ENCODE assay signal across 1 cellular context in genomic region chr3:129490273-129490675, GRCh38.
TF ChIP-seq lines count a peak whose summit lies in the region.

No MANE protein-coding gene starts in this region.

TF ChIP-seq in HepG2, 621 proteins besides CTCF, POLR2A, EP300 and RAD21 (continued from another document and continues in another):
- TF ChIP-seq ZSCAN25 (CRISPR knock-in tag; IDR thresholded peaks at IDR 0.05), result no peak
- no peak for TF ChIP-seq NFATC3 (CRISPR knock-in tag; IDR thresholded peaks at IDR 0.05)
- TF ChIP-seq ZSCAN29 (CRISPR knock-in tag; conservative IDR thresholded peaks at IDR 0.05), result no peak
- TF ChIP-seq EED (CRISPR knock-in tag; IDR thresholded peaks at IDR 0.05), result no peak
- no peak for TF ChIP-seq ZNF615 (CRISPR knock-in tag; IDR thresholded peaks at IDR 0.05; ENCODE audit: borderline replicate concordance)
- no peak for TF ChIP-seq RFX3 (CRISPR knock-in tag; IDR thresholded peaks at IDR 0.05)
- TF ChIP-seq ZNF589 (CRISPR knock-in tag; conservative IDR thresholded peaks at IDR 0.05), result no peak
- no peak for TF ChIP-seq ZNF138 (CRISPR knock-in tag; IDR thresholded peaks at IDR 0.05; ENCODE audit: low read depth)
- TF ChIP-seq ZFX (CRISPR knock-in tag; IDR thresholded peaks at IDR 0.05; ENCODE audit: low read depth), result peak; percentile 52; the same call in 1 of the 2 replicates
- no peak for TF ChIP-seq ZBTB37 (CRISPR knock-in tag; IDR thresholded peaks at IDR 0.05)
- no peak for TF ChIP-seq ZNF781 (CRISPR knock-in tag; IDR thresholded peaks at IDR 0.05; ENCODE audit: borderline replicate concordance, not compliant biosample characterization)
- TF ChIP-seq POLR2AphosphoS5 (IDR thresholded peaks at IDR 0.05; ENCODE audit: low read depth, low read length), result no peak
- no peak for TF ChIP-seq RFX1 (IDR thresholded peaks at IDR 0.05)
- TF ChIP-seq SKIL (CRISPR knock-in tag; IDR thresholded peaks at IDR 0.05; ENCODE audit: borderline replicate concordance), result no peak
- TF ChIP-seq MNT (IDR thresholded peaks at IDR 0.05), result no peak
- no peak for TF ChIP-seq BHLHE40 (IDR thresholded peaks at IDR 0.05; ENCODE audit: low read length)
- no peak for TF ChIP-seq SNAPC5 (CRISPR knock-in tag; IDR thresholded peaks at IDR 0.05; ENCODE audit: borderline replicate concordance)
- TF ChIP-seq ZNF549 (CRISPR knock-in tag; IDR thresholded peaks at IDR 0.05), result no peak
- TF ChIP-seq SP2 (CRISPR knock-in tag; IDR thresholded peaks at IDR 0.05), result no peak
- TF ChIP-seq PRPF4 (IDR thresholded peaks at IDR 0.05; ENCODE audit: low read depth, low read length, poor library complexity, severe bottlenecking), result no peak
- TF ChIP-seq ARNT2 (CRISPR knock-in tag; IDR thresholded peaks at IDR 0.05; ENCODE audit: low read depth), result no peak
- no peak for TF ChIP-seq SRF (IDR thresholded peaks at IDR 0.05; ENCODE audit: low read depth, low read length)
- TF ChIP-seq ZNF180 (CRISPR knock-in tag; IDR thresholded peaks at IDR 0.05; ENCODE audit: borderline replicate concordance, low read depth), result no peak
- TF ChIP-seq GLMP (CRISPR knock-in tag; IDR thresholded peaks at IDR 0.05; ENCODE audit: borderline replicate concordance), result no peak
- no peak for TF ChIP-seq ZNF646 (CRISPR knock-in tag; IDR thresholded peaks at IDR 0.05)
- TF ChIP-seq DBP (CRISPR knock-in tag; IDR thresholded peaks at IDR 0.05; ENCODE audit: not compliant biosample characterization), result no peak
- TF ChIP-seq ATF1 (CRISPR knock-in tag; IDR thresholded peaks at IDR 0.05), result no peak
- TF ChIP-seq ZNF143 (CRISPR knock-in tag; IDR thresholded peaks at IDR 0.05), result peak; percentile 50; the same call in 1 of the 2 replicates
- TF ChIP-seq PRDM15 (CRISPR knock-in tag; IDR thresholded peaks at IDR 0.05), result no peak
- no peak for TF ChIP-seq SMAD9 (CRISPR knock-in tag; IDR thresholded peaks at IDR 0.05)
- TF ChIP-seq ZNF34 (CRISPR knock-in tag; IDR thresholded peaks at IDR 0.05; ENCODE audit: borderline replicate concordance), result 0 out of 2 replicates have a peak, but pooled peaks have one; percentile 32
- TF ChIP-seq LBX2 (CRISPR knock-in tag; IDR thresholded peaks at IDR 0.05; ENCODE audit: borderline replicate concordance), result no peak
- no peak for TF ChIP-seq ZFYVE20 (CRISPR knock-in tag; IDR thresholded peaks at IDR 0.05; ENCODE audit: borderline replicate concordance, low read depth)
- TF ChIP-seq YEATS2 (CRISPR knock-in tag; IDR thresholded peaks at IDR 0.05; ENCODE audit: borderline replicate concordance), result peak; percentile 38; the same call in 1 of the 2 replicates
- no peak; the same call in 1 of the 2 replicates for TF ChIP-seq ZNF747 (CRISPR knock-in tag; IDR thresholded peaks at IDR 0.05; ENCODE audit: borderline replicate concordance)
- no peak for TF ChIP-seq ZNF777 (CRISPR knock-in tag; IDR thresholded peaks at IDR 0.05)
- no peak for TF ChIP-seq FLYWCH1 (CRISPR knock-in tag; IDR thresholded peaks at IDR 0.05)
- TF ChIP-seq SRSF9 (IDR thresholded peaks at IDR 0.05; ENCODE audit: borderline replicate concordance, insufficient read depth, low read depth, low read length, poor library complexity, severe bottlenecking), result no peak
- no peak for TF ChIP-seq ZNF33A (CRISPR knock-in tag; IDR thresholded peaks at IDR 0.05; ENCODE audit: borderline replicate concordance)
- TF ChIP-seq SUZ12 (IDR thresholded peaks at IDR 0.05; ENCODE audit: low read depth, low read length), result no peak
- TF ChIP-seq E2F5 (CRISPR knock-in tag; conservative IDR thresholded peaks at IDR 0.05), result no peak; the same call in 1 of the 2 replicates
- no peak for TF ChIP-seq REL (CRISPR knock-in tag; conservative IDR thresholded peaks at IDR 0.05)
- TF ChIP-seq CHCHD3 (CRISPR knock-in tag; IDR thresholded peaks at IDR 0.05), result no peak
- TF ChIP-seq ZNF274 (CRISPR knock-in tag; IDR thresholded peaks at IDR 0.05), result no peak
- TF ChIP-seq HMG20B (CRISPR knock-in tag; conservative IDR thresholded peaks at IDR 0.05), result 0 out of 2 replicates have a peak, but pooled peaks have one; percentile 24
- 0 out of 2 replicates have a peak, but pooled peaks have one; percentile 44 for TF ChIP-seq ZNF205 (CRISPR knock-in tag; IDR thresholded peaks at IDR 0.05)
